Comparison of ENCODE assay signal across 8 cellular contexts in genomic region chr2:152335851-152336102, GRCh38. TPM values are rescaled to one million over a fixed set of nuclear protein-coding genes. Genes with fewer than 3 reads are reported as not detected.
DNase-seq lines count a peak whose midpoint lies in the region; ATAC-seq and TF ChIP-seq lines count a peak whose summit lies in the region.

No MANE protein-coding gene starts in this region.

- peak overlapping the region; percentile 88 for H3K27ac ChIP-seq in cingulate gyrus (ENCODE audit: low read depth, low read length)
- H3K27ac ChIP-seq in upper lobe of right lung, result peak overlapping the region; percentile 72

- H3K4me1 ChIP-seq in upper lobe of right lung, result peaks cover 19% of the 10 kb centered on the region

- H3K4me3 Mint-ChIP-seq in activated T-cell treated with anti-CD3 and anti-CD28 coated beads, Interleukin-2, amount 50 U/mL, for 24 hours, result peak overlapping the region; percentile 62
- peak overlapping the region; percentile 89 for H3K4me3 Mint-ChIP-seq in memory B cell

- peak overlapping the region; percentile 58 for H3K4me3 ChIP-seq in LNCaP clone FGC (ENCODE audit: low read depth, low read length)
- H3K4me3 ChIP-seq in upper lobe of right lung, result peak overlapping the region; percentile 90

- no peaks in the 10 kb centered on the region for H3K9me3 Mint-ChIP-seq in activated T-cell treated with anti-CD3 and anti-CD28 coated beads, Interleukin-2, amount 50 U/mL, for 24 hours
- no peaks in the 10 kb centered on the region for H3K9me3 Mint-ChIP-seq in memory B cell

- H3K4me1 Mint-ChIP-seq in activated T-cell treated with anti-CD3 and anti-CD28 coated beads, Interleukin-2, amount 50 U/mL, for 24 hours (ENCODE audit: low read depth), result peaks cover 12% of the 10 kb centered on the region
- H3K4me1 Mint-ChIP-seq in memory B cell, result peaks cover 9% of the 10 kb centered on the region

- TF ChIP-seq CTCF in LNCaP clone FGC (IDR thresholded peaks at IDR 0.05; ENCODE audit: control insufficient read depth, extremely low read depth, insufficient read depth), result no peak
- TF ChIP-seq CTCF in upper lobe of right lung (IDR thresholded peaks at IDR 0.05), result no peak

- intact Hi-C loops in upper lobe of right lung (cut with DNase I), result no loop called here

- peak; percentile 33 for DNase-seq in activated T-cell treated with anti-CD3 and anti-CD28 coated beads, Interleukin-2, amount 50 U/mL, for 24 hours
- no peak for DNase-seq in activated T-cell treated with anti-CD3 and anti-CD28 coated beads, Interleukin-2, amount 50 U/mL, for 1 hour
- DNase-seq in LNCaP clone FGC (ENCODE audit: low read depth) (no peak), memory B cell (ENCODE audit: low spot score in 2 of 2) (peak in 1 of 2 donors; percentile 19), upper lobe of right lung (peak; percentile 72), AML-193 (lab: John Stamatoyannopoulos, UW) (no peak), NCI-H128 (lab: John Stamatoyannopoulos, UW; ENCODE audit: unreplicated experiment) (no peak)

- H3K27ac Mint-ChIP-seq in activated T-cell treated with anti-CD3 and anti-CD28 coated beads, Interleukin-2, amount 50 U/mL, for 24 hours, result no peak overlapping the region
- H3K27ac Mint-ChIP-seq in memory B cell, result no peak overlapping the region

- peaks cover 60% of the 10 kb centered on the region for H3K27me3 Mint-ChIP-seq in activated T-cell treated with anti-CD3 and anti-CD28 coated beads, Interleukin-2, amount 50 U/mL, for 24 hours
- H3K27me3 Mint-ChIP-seq in memory B cell, result peaks cover 12% of the 10 kb centered on the region

- H3K36me3 Mint-ChIP-seq in activated T-cell treated with anti-CD3 and anti-CD28 coated beads, Interleukin-2, amount 50 U/mL, for 24 hours (ENCODE audit: low read depth), result no peaks in the 10 kb centered on the region
- peaks cover 2% of the 10 kb centered on the region for H3K36me3 Mint-ChIP-seq in memory B cell

- H3K9me3 ChIP-seq in upper lobe of right lung, result no peaks in the 10 kb centered on the region

- H3K36me3 ChIP-seq in upper lobe of right lung, result no peaks in the 10 kb centered on the region

- ATAC-seq in memory B cell (ENCODE audit: low read depth), result peak; percentile 14
- peak; percentile 22 for ATAC-seq in upper lobe of right lung

- no peaks in the 10 kb centered on the region for H3K27me3 ChIP-seq in upper lobe of right lung

RNA-seq across cellular contexts. Expression of gene FMNL2, which starts 0.8 kb away (rescaled TPM):
- total RNA-seq in upper lobe of right lung, result 69.5 TPM

Comparison
In these comparisons a context has a peak if more than half of its experiments do, and no peak if none do; other contexts are left out.
1. DNase-seq: peak in activated T-cell treated with anti-CD3 and anti-CD28 coated beads, Interleukin-2, amount 50 U/mL, for 24 hours (single experiment) and upper lobe of right lung (single experiment); none in activated T-cell treated with anti-CD3 and anti-CD28 coated beads, Interleukin-2, amount 50 U/mL, for 1 hour (single experiment), LNCaP clone FGC (single experiment), AML-193 (0 of 2) and NCI-H128 (single experiment).